ENCODE assay signal across 8 cellular contexts in the genomic region with DNA sequence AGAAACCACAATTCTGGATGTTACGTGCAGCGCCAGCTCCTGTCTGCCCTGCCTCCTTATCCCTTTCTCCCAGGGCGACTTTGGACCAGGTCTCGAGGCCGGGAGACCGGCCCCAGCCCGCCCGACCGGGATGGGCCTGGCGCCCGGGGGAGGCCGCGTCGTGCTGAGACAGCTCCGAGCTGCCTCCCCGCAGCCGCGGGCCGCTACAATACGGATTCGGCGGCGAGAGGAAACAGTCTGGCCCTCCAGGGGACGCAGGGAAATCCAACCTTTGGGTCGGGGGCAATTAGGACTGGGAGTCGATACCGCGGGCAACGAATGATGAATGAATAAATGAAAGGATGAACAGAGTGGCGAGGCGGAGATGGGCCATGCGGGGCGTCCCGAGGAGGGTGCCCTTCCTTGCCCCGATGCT. TPM values are rescaled to one million over a fixed set of nuclear protein-coding genes. Genes with fewer than 3 reads are reported as not detected.
A peak's percentile ranks its signal among the peaks of the same experiment; 100 is the strongest.
DNase-seq lines count a peak whose midpoint lies in the region; ATAC-seq and TF ChIP-seq lines count a peak whose summit lies in the region.

No MANE protein-coding gene starts in this region.

- no peaks in the 10 kb centered on the region for H3K4me1 ChIP-seq in colonic mucosa
- H3K4me1 ChIP-seq in lung (ENCODE audit: control insufficient read depth in 2 of 2, insufficient read depth in 2 of 2, low read length in 2 of 2): no peaks in the 10 kb centered on the region
- peaks cover 23% of the 10 kb centered on the region for H3K4me1 ChIP-seq in testis

- no peak for ATAC-seq in lung (ENCODE audit: insufficient read depth, low FRiP score)

- in situ Hi-C loops in GM13976 (cut with MboI; ENCODE audit: low sequenced_read_pairs, unreplicated experiment): no loop called here

- 13 to 16% methylated on average over 35 of the region's 35 CpGs for WGBS in lung, 2 donors
- 4% methylated on average over 35 of the region's 35 CpGs; no CpG with 5 or more reads in 1 of the 2 donors for WGBS in testis, 2 donors

- H3K36me3 ChIP-seq in colonic mucosa (peaks cover 26% of the 10 kb centered on the region), lung (ENCODE audit: control insufficient read depth in 2 of 2, insufficient read depth in 2 of 2, low read length in 2 of 2) (peaks cover 13 to 26% of the 10 kb centered on the region in 2 donors), testis (ENCODE audit: low read depth, missing control alignments) (no peaks in the 10 kb centered on the region)

- TF ChIP-seq CTCF in colonic mucosa (IDR thresholded peaks at IDR 0.05) (no peak), lung (IDR thresholded peaks at IDR 0.05; ENCODE audit: control extremely low read depth, extremely low read depth) (no peak), testis (IDR thresholded peaks at IDR 0.05) (no peak), GM13976 (IDR thresholded peaks at IDR 0.05; ENCODE audit: borderline replicate concordance, control extremely low read depth, extremely low read depth, insufficient read depth, missing control alignments) (no peak)

- intact Hi-C loops in colonic mucosa (cut with DNase I) (loop anchor here (5.0 kb wide), 2 partner anchors 75 to 90 kb away; a partner anchor contains a TSS), testis (cut with DNase I; ENCODE audit: low total_unique reads) (loop anchor here (5.0 kb wide), 1 partner anchor 180 kb away; a partner anchor contains a TSS)

- H3K9me3 ChIP-seq in colonic mucosa (no peaks in the 10 kb centered on the region), lung (ENCODE audit: control insufficient read depth in 2 of 2, insufficient read depth in 1 of 2, low read length in 1 of 2) (no peaks in the 10 kb centered on the region), testis (no peaks in the 10 kb centered on the region)

- H3K27me3 ChIP-seq in colonic mucosa (peaks cover 4% of the 10 kb centered on the region), lung (ENCODE audit: control insufficient read depth, insufficient read depth) (no peaks in the 10 kb centered on the region), testis (no peaks in the 10 kb centered on the region)

- no peak for TF ChIP-seq POLR2A in testis (IDR thresholded peaks at IDR 0.05)

- H3K9ac ChIP-seq in colonic mucosa (ENCODE audit: low read depth in 2 of 2, low read length in 2 of 2): no peak overlapping the region

- H3K4me3 ChIP-seq in colonic mucosa (peak overlapping the region; percentile 35), lung (peak overlapping the region; percentile 8), testis (peak overlapping the region; percentile 46 to 59)

- DNase-seq in NCI-H82 (lab: John Stamatoyannopoulos, UW) (peak; percentile 52), NCI-H82 treated with DMSO at 0.1 percent for 48 hours (lab: John Stamatoyannopoulos, UW; ENCODE audit: unreplicated experiment) (no peak), colonic mucosa (no peak), lung (ENCODE audit: low spot score) (no peak), testis (no peak), NOMO-1 (lab: John Stamatoyannopoulos, UW; ENCODE audit: unreplicated experiment in 2 of 2) (no peak), GM13976 (ENCODE audit: low spot score) (no peak)
- DNase-seq in effector CD8-positive, alpha-beta T cell (lab: John Stamatoyannopoulos, UW): no peak

- no peak overlapping the region for H3K27ac ChIP-seq in colonic mucosa
- H3K27ac ChIP-seq in lung (ENCODE audit: low read depth in 1 of 2, low read length in 1 of 2): peak overlapping the region in 1 of 2 donors; percentile 79
- H3K27ac ChIP-seq in testis: no peak overlapping the region

RNA-seq across cellular contexts. Expression of a gene that starts 0.5 kb away (rescaled TPM):
- 1 to 10 TPM; 2.3 to 3.3 TPM for total RNA-seq in colonic mucosa
- total RNA-seq in lung: 10 to 100 TPM in 1 of 2 donors, 1 to 10 TPM in 1; 4.0 to 25.2 TPM
- 10 to 100 TPM in 1 of 2 donors, 1 to 10 TPM in 1; 8.4 to 13.0 TPM for polyA plus RNA-seq in lung
- total RNA-seq in testis: 1 to 10 TPM in 1 of 2 donors, under 1 TPM in 1; 0.31 to 1.4 TPM
- 3.1 TPM for polyA plus RNA-seq in testis (ENCODE audit: insufficient read depth, low read depth, low replicate concordance)

RNA-seq across cellular contexts. Expression of a gene that starts 33.9 kb away (rescaled TPM):
- total RNA-seq in colonic mucosa (100 to 1,000 TPM; 769 to 946 TPM), lung (100 to 1,000 TPM; 298 to 711 TPM), testis (100 to 1,000 TPM; 521 to 530 TPM)
- polyA plus RNA-seq in lung (100 to 1,000 TPM; 235 to 867 TPM), testis (ENCODE audit: insufficient read depth, low read depth, low replicate concordance) (602 TPM)
